25 cellular contexts compared by ENCODE assay signal in the genomic region with DNA sequence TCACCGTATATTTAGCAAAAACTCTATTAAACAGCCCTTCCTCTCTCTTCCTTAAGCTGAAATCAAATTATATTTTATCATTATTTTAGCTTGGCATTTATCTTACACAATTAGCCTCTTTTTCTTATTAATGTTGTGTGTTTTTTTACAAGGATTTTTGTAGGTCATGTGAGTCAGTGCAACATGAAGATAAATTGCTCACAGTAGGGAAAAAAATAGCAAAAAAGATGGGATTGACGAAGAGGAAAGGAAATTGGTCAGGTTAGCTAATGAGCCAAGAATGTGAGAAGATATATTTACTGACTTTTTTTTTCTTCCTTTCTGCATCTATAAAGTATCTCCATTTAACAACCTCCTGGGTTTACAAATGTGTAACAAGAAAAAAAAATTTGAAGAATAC.
A peak's percentile ranks its signal among the peaks of the same experiment; 100 is the strongest.
DNase-seq lines count a peak whose midpoint lies in the region; TF ChIP-seq lines count a peak whose summit lies in the region.
"Had no signal": no experiment of that assay in that cellular context is flagged by ENCODE, and none has a peak within 500 bp of the region (broad histone marks: within the 10 kb centered on the region; RNA-seq: fewer than 3 reads in every experiment).

No MANE protein-coding gene starts in this region.

- no peak overlapping the region for H2AK5ac ChIP-seq in mesenchymal stem cell (ENCODE audit: low read length, severe bottlenecking)

- no peak overlapping the region for H2BK120ac ChIP-seq in mesenchymal stem cell (ENCODE audit: low read depth, low read length)

- no peak overlapping the region for H4K91ac ChIP-seq in mesenchymal stem cell (ENCODE audit: low read length)

- no peak overlapping the region for H2BK15ac ChIP-seq in mesenchymal stem cell (ENCODE audit: low read depth, poor library complexity, severe bottlenecking)

- H3K14ac ChIP-seq in mesenchymal stem cell (ENCODE audit: low read length in 2 of 2), result no peak overlapping the region

- H3K4me3 Mint-ChIP-seq in progenitor cell of endocrine pancreas (ENCODE audit: low read depth), result no peak overlapping the region
- H3K4me3 Mint-ChIP-seq: activated naive CD8-positive, alpha-beta T cell treated with anti-CD3 and anti-CD28 coated beads for 36 hours; CD4-positive, alpha-beta T cell; naive thymus-derived CD4-positive, alpha-beta T cell; WTC11 had no signal

- H3K27ac Mint-ChIP-seq in progenitor cell of endocrine pancreas, result no peak overlapping the region
- H3K27ac Mint-ChIP-seq: activated naive CD8-positive, alpha-beta T cell treated with anti-CD3 and anti-CD28 coated beads for 36 hours; CD4-positive, alpha-beta T cell; naive thymus-derived CD4-positive, alpha-beta T cell; WTC11 had no signal

- peaks cover 10% of the 10 kb centered on the region for H3K4me1 Mint-ChIP-seq in progenitor cell of endocrine pancreas (ENCODE audit: low read depth)
- H3K4me1 Mint-ChIP-seq: activated naive CD8-positive, alpha-beta T cell treated with anti-CD3 and anti-CD28 coated beads for 36 hours; naive thymus-derived CD4-positive, alpha-beta T cell had no signal

- H3K9ac ChIP-seq in mesenchymal stem cell (ENCODE audit: low read length), result no peak overlapping the region

- no peaks in the 10 kb centered on the region for H3K9me3 ChIP-seq in mesenchymal stem cell (ENCODE audit: control insufficient read depth, low read length)
- no peaks in the 10 kb centered on the region for H3K9me3 ChIP-seq in tibial artery
- H3K9me3 ChIP-seq: body of pancreas, MG63, upper lobe of right lung had no signal

- H3K27me3 ChIP-seq in mesenchymal stem cell (ENCODE audit: control insufficient read depth in 1 of 2, insufficient read depth in 1 of 2, low read length in 2 of 2), result no peaks in the 10 kb centered on the region
- H3K27me3 ChIP-seq in tibial artery, result no peaks in the 10 kb centered on the region
- H3K27me3 ChIP-seq: body of pancreas, esophagus muscularis mucosa, MG63, stomach, upper lobe of right lung had no signal

- TF ChIP-seq CTCF in tibial artery (IDR thresholded peaks at IDR 0.05) (no peak), progenitor cell of endocrine pancreas (IDR thresholded peaks at IDR 0.05; ENCODE audit: unreplicated experiment) (no peak)

- H2BK5ac ChIP-seq in mesenchymal stem cell (ENCODE audit: low read depth, low read length, poor library complexity, severe bottlenecking), result no peak overlapping the region

- DNase-seq in AG20443 (ENCODE audit: low spot score) (peak; percentile 13), HT1080 (ENCODE audit: low read depth) (peak; percentile 76), astrocyte of the hippocampus (ENCODE audit: low read depth, low spot score) (peak; percentile 2), mesenchymal stem cell (peak; percentile 53), tibial artery (no peak), NCI-H526 treated with DMSO at 0.1 percent for 48 hours (lab: John Stamatoyannopoulos, UW) (no peak), HEK293T (ENCODE audit: extremely low spot score) (no peak), progenitor cell of endocrine pancreas (ENCODE audit: low spot score, unreplicated experiment) (no peak)
- DNase-seq: ACHN; activated CD4-positive, alpha-beta T cell treated with anti-CD3 and anti-CD28 coated beads, Interleukin-2, amount 50 U/mL, for 48 hours; activated naive CD8-positive, alpha-beta T cell treated with anti-CD3 and anti-CD28 coated beads for 36 hours; body of pancreas; CD4-positive, alpha-beta T cell; effector memory CD4-positive, alpha-beta T cell; left colon; mesendoderm; MG63; naive thymus-derived CD4-positive, alpha-beta T cell; NCI-H1436 treated with DMSO at 0.1 percent for 48 hours; NCI-H524; RPMI8226; stomach; upper lobe of right lung had no signal

- no peak overlapping the region for H3K27ac ChIP-seq in mesenchymal stem cell (ENCODE audit: low read length, poor library complexity, severe bottlenecking)
- no peak overlapping the region for H3K27ac ChIP-seq in tibial artery
- H3K27ac ChIP-seq: body of pancreas, esophagus muscularis mucosa, stomach, upper lobe of right lung had no signal

- no peak overlapping the region for H3K18ac ChIP-seq in mesenchymal stem cell (ENCODE audit: low read depth in 1 of 2, low read length in 2 of 2)

- no peak overlapping the region for H2AFZ ChIP-seq in mesenchymal stem cell (ENCODE audit: low read depth, low read length)

- H3K4me1 ChIP-seq in mesenchymal stem cell (ENCODE audit: control insufficient read depth, insufficient read depth, low read depth, low read length) (no peaks in the 10 kb centered on the region), tibial artery (no peaks in the 10 kb centered on the region)
- H3K4me1 ChIP-seq: body of pancreas, esophagus muscularis mucosa, stomach, upper lobe of right lung had no signal

- H2BK12ac ChIP-seq in mesenchymal stem cell (ENCODE audit: low read length in 2 of 2), result no peak overlapping the region

- H3K4ac ChIP-seq in mesenchymal stem cell (ENCODE audit: low read depth in 1 of 2, low read length in 2 of 2), result no peak overlapping the region

- no peak overlapping the region for H3K23ac ChIP-seq in mesenchymal stem cell (ENCODE audit: low read length in 2 of 2)

- H4K8ac ChIP-seq in mesenchymal stem cell (ENCODE audit: low read length), result no peak overlapping the region

- H3K36me3 Mint-ChIP-seq in progenitor cell of endocrine pancreas (ENCODE audit: insufficient read depth), result no peaks in the 10 kb centered on the region
- H3K36me3 Mint-ChIP-seq: activated naive CD8-positive, alpha-beta T cell treated with anti-CD3 and anti-CD28 coated beads for 36 hours; naive thymus-derived CD4-positive, alpha-beta T cell had no signal

- no peak overlapping the region for H3K4me2 ChIP-seq in mesenchymal stem cell (ENCODE audit: low read length, poor library complexity, severe bottlenecking)

- no peaks in the 10 kb centered on the region for H3K79me1 ChIP-seq in mesenchymal stem cell (replicated peaks; ENCODE audit: low read length, poor library complexity, severe bottlenecking)

- H3K27me3 Mint-ChIP-seq in progenitor cell of endocrine pancreas, result no peaks in the 10 kb centered on the region
- H3K27me3 Mint-ChIP-seq: activated naive CD8-positive, alpha-beta T cell treated with anti-CD3 and anti-CD28 coated beads for 36 hours; CD4-positive, alpha-beta T cell; naive thymus-derived CD4-positive, alpha-beta T cell had no signal

- POLR2A ChIA-PET in HEK293T (lab: Yijun Ruan, JAX), result no interaction called here

- CTCF ChIA-PET in HEK293T (lab: Yijun Ruan, JAX), result no interaction called here

- H3K4me3 ChIP-seq in mesenchymal stem cell (ENCODE audit: insufficient read depth in 1 of 2, low read depth in 1 of 2, low read length in 2 of 2) (no peak overlapping the region), tibial artery (no peak overlapping the region)
- H3K4me3 ChIP-seq: body of pancreas, esophagus muscularis mucosa, MG63, stomach, upper lobe of right lung had no signal

- intact Hi-C loops in tibial artery (cut with DNase I; ENCODE audit: low total_unique reads), result no loop called here

- H3K9me3 Mint-ChIP-seq in progenitor cell of endocrine pancreas (ENCODE audit: low read depth), result no peaks in the 10 kb centered on the region

- H3K36me3 ChIP-seq in mesenchymal stem cell (ENCODE audit: control insufficient read depth in 1 of 2, insufficient read depth in 2 of 2, low read depth in 1 of 2, low read length in 2 of 2), result no peaks in the 10 kb centered on the region
- no peaks in the 10 kb centered on the region for H3K36me3 ChIP-seq in tibial artery
- H3K36me3 ChIP-seq: esophagus muscularis mucosa, MG63, stomach, upper lobe of right lung had no signal

- WGBS in mesenchymal stem cell, result 33% methylated on average over 1 of the region's 2 CpGs

TF ChIP-seq in HEK293T, 16 proteins besides CTCF, POLR2A, EP300 and RAD21:
- no peak for TF ChIP-seq ELF4 (IDR thresholded peaks at IDR 0.05)
- TF ChIP-seq SUZ12 (IDR thresholded peaks at IDR 0.05), result no peak
- no peak for TF ChIP-seq FOXK2 (IDR thresholded peaks at IDR 0.05)
- no peak for TF ChIP-seq TARDBP (IDR thresholded peaks at IDR 0.05)
- TF ChIP-seq BHLHE40 (IDR thresholded peaks at IDR 0.05; ENCODE audit: borderline replicate concordance), result no peak
- TF ChIP-seq NFRKB (IDR thresholded peaks at IDR 0.05), result no peak
- TF ChIP-seq, protein P1, sequence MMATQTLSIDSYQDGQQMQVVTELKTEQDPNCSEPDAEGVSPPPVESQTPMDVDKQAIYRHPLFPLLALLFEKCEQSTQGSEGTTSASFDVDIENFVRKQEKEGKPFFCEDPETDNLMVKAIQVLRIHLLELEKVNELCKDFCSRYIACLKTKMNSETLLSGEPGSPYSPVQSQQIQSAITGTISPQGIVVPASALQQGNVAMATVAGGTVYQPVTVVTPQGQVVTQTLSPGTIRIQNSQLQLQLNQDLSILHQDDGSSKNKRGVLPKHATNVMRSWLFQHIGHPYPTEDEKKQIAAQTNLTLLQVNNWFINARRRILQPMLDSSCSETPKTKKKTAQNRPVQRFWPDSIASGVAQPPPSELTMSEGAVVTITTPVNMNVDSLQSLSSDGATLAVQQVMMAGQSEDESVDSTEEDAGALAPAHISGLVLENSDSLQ (IDR thresholded peaks at IDR 0.05), result no peak
- no peak for TF ChIP-seq HDGF (IDR thresholded peaks at IDR 0.05; ENCODE audit: borderline replicate concordance)
- TF ChIP-seq FOXA1 (IDR thresholded peaks at IDR 0.05), result no peak
- TF ChIP-seq FOXM1 (IDR thresholded peaks at IDR 0.05; ENCODE audit: borderline replicate concordance), result no peak
- no peak for TF ChIP-seq CTBP1 (IDR thresholded peaks at IDR 0.05; ENCODE audit: borderline replicate concordance)
- no peak for TF ChIP-seq L3MBTL2 (conservative IDR thresholded peaks at IDR 0.05)
- TF ChIP-seq ZNF384 (IDR thresholded peaks at IDR 0.05), result no peak
- TF ChIP-seq LEF1 (IDR thresholded peaks at IDR 0.05; ENCODE audit: borderline replicate concordance), result no peak
- TF ChIP-seq SP1 (IDR thresholded peaks at IDR 0.05), result no peak
- no peak for TF ChIP-seq ARNT (IDR thresholded peaks at IDR 0.05)

Comparison
In these comparisons a context has a peak if more than half of its experiments do, and no peak if none do; other contexts are left out.
1. DNase-seq: peak in AG20443 (single experiment), HT1080 (single experiment), astrocyte of the hippocampus (single experiment) and mesenchymal stem cell (single experiment); none in tibial artery (0 of 2), NCI-H526 treated with DMSO at 0.1 percent for 48 hours (single experiment), HEK293T (single experiment) and progenitor cell of endocrine pancreas (single experiment).